8 cellular contexts compared by ENCODE assay signal in the genomic region with DNA sequence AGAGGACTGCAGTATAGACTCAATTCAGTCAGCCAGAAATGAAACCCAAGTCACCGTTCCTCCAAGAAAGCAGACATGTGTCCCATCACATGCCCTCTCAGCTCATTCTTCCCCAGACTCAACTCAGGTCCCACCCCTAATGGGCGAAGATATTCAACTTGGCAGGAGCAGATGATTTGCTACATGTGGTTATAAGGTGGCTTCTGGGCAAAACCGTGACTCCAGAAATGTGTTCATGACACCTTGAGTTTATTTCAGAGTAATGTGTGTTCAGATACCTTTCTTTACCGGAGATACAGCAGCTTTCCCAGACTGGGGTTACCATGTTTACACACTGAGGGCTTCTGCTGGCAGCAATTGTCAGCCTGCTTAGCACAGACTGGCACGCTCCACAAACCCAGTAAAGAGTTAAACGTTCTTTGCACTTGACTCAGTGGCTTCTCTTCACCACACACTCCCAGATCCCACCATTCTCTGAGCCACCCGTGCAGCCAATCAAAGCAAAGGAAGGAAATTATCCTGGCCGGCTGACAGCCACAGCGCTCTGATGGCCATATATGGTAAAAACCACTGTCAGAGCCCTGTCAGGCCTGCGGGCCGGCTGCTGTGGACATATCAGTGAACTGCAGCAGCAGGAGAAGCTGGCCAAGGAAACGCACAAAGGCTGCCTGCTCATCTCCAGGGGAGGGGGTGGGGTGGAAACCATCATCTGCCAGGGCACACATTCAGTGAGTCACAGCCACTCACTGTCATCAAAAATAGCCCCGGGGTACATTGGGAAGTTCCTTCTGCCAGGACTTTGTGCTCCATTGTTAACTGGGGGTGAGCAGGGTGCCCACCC. TPM values are rescaled to one million over a fixed set of nuclear protein-coding genes. Genes with fewer than 3 reads are reported as not detected.
DNase-seq lines count a peak whose midpoint lies in the region; ATAC-seq and TF ChIP-seq lines count a peak whose summit lies in the region.

No MANE protein-coding gene starts in this region.

- peak overlapping the region; percentile 77; the same call in 1 of the 2 replicates for H3K9ac ChIP-seq in KMS-11

- no peaks in the 10 kb centered on the region for H3K27me3 ChIP-seq in KMS-11 (ENCODE audit: insufficient read depth, low read depth)
- H3K27me3 ChIP-seq in Peyer's patch = no peaks in the 10 kb centered on the region
- no peaks in the 10 kb centered on the region for H3K27me3 ChIP-seq in naive thymus-derived CD4-positive, alpha-beta T cell (ENCODE audit: control insufficient read depth in 2 of 2, insufficient read depth in 2 of 2, low read length in 2 of 2)

- H3K4me3 Mint-ChIP-seq in activated T-helper 1 cell treated with anti-CD3 and anti-CD28 coated beads, Interleukin-12 subunit alpha, Interleukin-12 subunit beta, Interleukin-2, Interleukin-4 antibody, amounts not matched to agents 30 ng/mL and 10 ng/mL and 1 ng/mL, durations not matched to agents 14 hours and 24 hours and 36 hours = peak overlapping the region; percentile 74
- peak overlapping the region; percentile 58 to 77 (median 70) for H3K4me3 Mint-ChIP-seq in naive thymus-derived CD4-positive, alpha-beta T cell
- H3K4me3 Mint-ChIP-seq in stimulated activated naive B cell treated with anti-CD40 and anti-IgM and Interleukin-4, amounts not matched to agents 10 μg/mL and 1 μg/mL and 100 μg/mL, for 72 hours = peak overlapping the region; percentile 77

- peak; percentile 69 for ATAC-seq in GM21619 (IDR thresholded peaks at IDR 0.05; ENCODE audit: unreplicated experiment)
- peak; percentile 87 for ATAC-seq in naive thymus-derived CD4-positive, alpha-beta T cell
- ATAC-seq in stimulated activated naive B cell treated with anti-CD40 and anti-IgM and Interleukin-4, amounts not matched to agents 10 μg/mL and 1 μg/mL and 100 μg/mL, for 72 hours (replicated peaks) = peak; percentile 89 to 93

- H3K4me3 ChIP-seq in KMS-11 (IDR thresholded peaks at IDR 0.05; ENCODE audit: insufficient read depth, low read depth, low read length) (no peak overlapping the region), Peyer's patch (peak overlapping the region; percentile 18 to 31 (median 21))
- peak overlapping the region; percentile 43 for H3K4me3 ChIP-seq in naive thymus-derived CD4-positive, alpha-beta T cell (ENCODE audit: low read length)

- peak overlapping the region; percentile 81 for H3K4me2 ChIP-seq in KMS-11

- no peaks in the 10 kb centered on the region for H4K20me1 ChIP-seq in KMS-11 (ENCODE audit: insufficient read depth)

- peaks cover 11% of the 10 kb centered on the region for H3K36me3 Mint-ChIP-seq in activated T-helper 1 cell treated with anti-CD3 and anti-CD28 coated beads, Interleukin-12 subunit alpha, Interleukin-12 subunit beta, Interleukin-2, Interleukin-4 antibody, amounts not matched to agents 30 ng/mL and 10 ng/mL and 1 ng/mL, durations not matched to agents 14 hours and 24 hours and 36 hours (ENCODE audit: low read depth)
- H3K36me3 Mint-ChIP-seq in naive thymus-derived CD4-positive, alpha-beta T cell = peaks cover 0 to 9% (median 0%) of the 10 kb centered on the region in 5 donors
- peaks cover 17 to 29% of the 10 kb centered on the region in 2 donors for H3K36me3 Mint-ChIP-seq in stimulated activated naive B cell treated with anti-CD40 and anti-IgM and Interleukin-4, amounts not matched to agents 10 μg/mL and 1 μg/mL and 100 μg/mL, for 72 hours

- POLR2A ChIA-PET in naive thymus-derived CD4-positive, alpha-beta T cell (lab: Charles Lee) = interaction anchor here (1.2 kb wide), 1 partner anchor 111 kb away, joined by 3 read pairs; no protein-coding TSS in a partner anchor

- H3K9me3 Mint-ChIP-seq in activated T-helper 1 cell treated with anti-CD3 and anti-CD28 coated beads, Interleukin-12 subunit alpha, Interleukin-12 subunit beta, Interleukin-2, Interleukin-4 antibody, amounts not matched to agents 30 ng/mL and 10 ng/mL and 1 ng/mL, durations not matched to agents 14 hours and 24 hours and 36 hours = no peaks in the 10 kb centered on the region
- no peaks in the 10 kb centered on the region for H3K9me3 Mint-ChIP-seq in naive thymus-derived CD4-positive, alpha-beta T cell
- peaks cover 2 to 3% of the 10 kb centered on the region in 2 donors for H3K9me3 Mint-ChIP-seq in stimulated activated naive B cell treated with anti-CD40 and anti-IgM and Interleukin-4, amounts not matched to agents 10 μg/mL and 1 μg/mL and 100 μg/mL, for 72 hours

- TF ChIP-seq POLR2A in Peyer's patch (IDR thresholded peaks at IDR 0.05) = peak in 1 of 2 donors; percentile 27

- DNase-seq in DMS53 treated with DMSO at 0.1 percent for 48 hours (lab: John Stamatoyannopoulos, UW; ENCODE audit: unreplicated experiment) (peak; percentile 98), Peyer's patch (peak; percentile 79 to 92 (median 84)), fibroblast of gingiva (ENCODE audit: low read depth) (peak; percentile 99)
- peak; percentile 50 for DNase-seq in activated T-helper 1 cell treated with anti-CD3 and anti-CD28 coated beads, Interleukin-12 subunit alpha, Interleukin-12 subunit beta, Interleukin-2, Interleukin-4 antibody, amounts not matched to agents 30 ng/mL and 10 ng/mL and 1 ng/mL, durations not matched to agents 14 hours and 24 hours and 36 hours (ENCODE audit: low spot score)
- DNase-seq in naive thymus-derived CD4-positive, alpha-beta T cell = peak in 8 of 9 donors; percentile 5 to 57 (median 20)
- peak; percentile 69 for DNase-seq in stimulated activated naive B cell treated with anti-CD40 and anti-IgM and Interleukin-4, amounts not matched to agents 10 μg/mL and 1 μg/mL and 100 μg/mL, for 72 hours

- CTCF ChIA-PET in naive thymus-derived CD4-positive, alpha-beta T cell (lab: Charles Lee) = interaction anchor here (0.5 to 2.0 kb wide), 3 partner anchors 24 to 118 kb away, joined by 3 to 8 read pairs (median 3); no protein-coding TSS in a partner anchor

- H3K27me3 Mint-ChIP-seq in activated T-helper 1 cell treated with anti-CD3 and anti-CD28 coated beads, Interleukin-12 subunit alpha, Interleukin-12 subunit beta, Interleukin-2, Interleukin-4 antibody, amounts not matched to agents 30 ng/mL and 10 ng/mL and 1 ng/mL, durations not matched to agents 14 hours and 24 hours and 36 hours (ENCODE audit: insufficient read depth) = no peaks in the 10 kb centered on the region
- no peaks in the 10 kb centered on the region for H3K27me3 Mint-ChIP-seq in naive thymus-derived CD4-positive, alpha-beta T cell
- H3K27me3 Mint-ChIP-seq in stimulated activated naive B cell treated with anti-CD40 and anti-IgM and Interleukin-4, amounts not matched to agents 10 μg/mL and 1 μg/mL and 100 μg/mL, for 72 hours = no peaks in the 10 kb centered on the region

- H3K27ac ChIP-seq in KMS-11 (peak overlapping the region; percentile 96), Peyer's patch (peak overlapping the region; percentile 76 to 88 (median 81))
- H3K27ac ChIP-seq in naive thymus-derived CD4-positive, alpha-beta T cell (ENCODE audit: low read depth, low read length) = no peak overlapping the region

- no peaks in the 10 kb centered on the region for H3K9me3 ChIP-seq in Peyer's patch
- H3K9me3 ChIP-seq in naive thymus-derived CD4-positive, alpha-beta T cell (ENCODE audit: control insufficient read depth in 2 of 3, low read length in 3 of 3) = no peaks in the 10 kb centered on the region

- H3K4me1 ChIP-seq in KMS-11 (ENCODE audit: low read depth, poor library complexity, severe bottlenecking) = peaks cover 91% of the 10 kb centered on the region
- H3K4me1 ChIP-seq in Peyer's patch = peaks cover 5 to 42% (median 10%) of the 10 kb centered on the region in 4 donors
- H3K4me1 ChIP-seq in naive thymus-derived CD4-positive, alpha-beta T cell (ENCODE audit: control insufficient read depth in 2 of 2, insufficient read depth in 2 of 2, low read length in 2 of 2) = peaks cover 28 to 32% of the 10 kb centered on the region in 2 donors

- intact Hi-C loops in activated T-helper 1 cell treated with anti-CD3 and anti-CD28 coated beads, Interleukin-12 subunit alpha, Interleukin-12 subunit beta, Interleukin-2, Interleukin-4 antibody, amounts not matched to agents 30 ng/mL and 10 ng/mL and 1 ng/mL, durations not matched to agents 14 hours and 24 hours and 36 hours (cut with micrococcal nuclease) = loop anchor here (1.0 to 5.0 kb wide), 5 partner anchors 27 to 167 kb away; no protein-coding TSS in a partner anchor
- intact Hi-C loops in naive thymus-derived CD4-positive, alpha-beta T cell (cut with micrococcal nuclease) = loop anchor here (1.0 to 2.0 kb wide), 7 partner anchors 12 to 129 kb away; a partner anchor contains a TSS

- TF ChIP-seq CTCF in KMS-11 (conservative IDR thresholded peaks at IDR 0.05; ENCODE audit: low read depth, low read length) (no peak), Peyer's patch (IDR thresholded peaks at IDR 0.05) (peak in 5 of 6 experiments; percentile 4 to 66 (median 63))

- H2AFZ ChIP-seq in KMS-11 (ENCODE audit: low read depth) = no peak overlapping the region

- H3K79me2 ChIP-seq in KMS-11 (ENCODE audit: insufficient read depth, low read depth) = peaks cover 80% of the 10 kb centered on the region

- peaks cover 64% of the 10 kb centered on the region for H3K4me1 Mint-ChIP-seq in activated T-helper 1 cell treated with anti-CD3 and anti-CD28 coated beads, Interleukin-12 subunit alpha, Interleukin-12 subunit beta, Interleukin-2, Interleukin-4 antibody, amounts not matched to agents 30 ng/mL and 10 ng/mL and 1 ng/mL, durations not matched to agents 14 hours and 24 hours and 36 hours (ENCODE audit: low read depth)
- H3K4me1 Mint-ChIP-seq in naive thymus-derived CD4-positive, alpha-beta T cell = peaks cover 42 to 65% (median 63%) of the 10 kb centered on the region in 7 donors
- peaks cover 46 to 49% of the 10 kb centered on the region in 2 donors for H3K4me1 Mint-ChIP-seq in stimulated activated naive B cell treated with anti-CD40 and anti-IgM and Interleukin-4, amounts not matched to agents 10 μg/mL and 1 μg/mL and 100 μg/mL, for 72 hours

- H3K27ac Mint-ChIP-seq in activated T-helper 1 cell treated with anti-CD3 and anti-CD28 coated beads, Interleukin-12 subunit alpha, Interleukin-12 subunit beta, Interleukin-2, Interleukin-4 antibody, amounts not matched to agents 30 ng/mL and 10 ng/mL and 1 ng/mL, durations not matched to agents 14 hours and 24 hours and 36 hours = peak overlapping the region; percentile 95
- peak overlapping the region in 7 of 9 donors; percentile 1 to 86 (median 53) for H3K27ac Mint-ChIP-seq in naive thymus-derived CD4-positive, alpha-beta T cell
- peak overlapping the region; percentile 96 for H3K27ac Mint-ChIP-seq in stimulated activated naive B cell treated with anti-CD40 and anti-IgM and Interleukin-4, amounts not matched to agents 10 μg/mL and 1 μg/mL and 100 μg/mL, for 72 hours

- no peaks in the 10 kb centered on the region for H3K36me3 ChIP-seq in KMS-11 (ENCODE audit: insufficient read depth)
- H3K36me3 ChIP-seq in Peyer's patch = no peaks in the 10 kb centered on the region
- no peaks in the 10 kb centered on the region for H3K36me3 ChIP-seq in naive thymus-derived CD4-positive, alpha-beta T cell (ENCODE audit: control insufficient read depth in 2 of 3, insufficient read depth in 3 of 3, low read length in 3 of 3)

RNA-seq across cellular contexts. Expression of a gene that starts 39.9 kb away (rescaled TPM):
- 100 to 1,000 TPM in 1 of 4 donors, 10 to 100 TPM in 3; 76.3 to 144 (median 87.4) TPM for total RNA-seq in Peyer's patch
- total RNA-seq in activated T-helper 1 cell treated with anti-CD3 and anti-CD28 coated beads, Interleukin-12 subunit alpha, Interleukin-12 subunit beta, Interleukin-2, Interleukin-4 antibody, amounts not matched to agents 30 ng/mL and 10 ng/mL and 1 ng/mL, durations not matched to agents 14 hours and 24 hours and 36 hours = 46.1 and 49.7 TPM in 2 replicates
- total RNA-seq in naive thymus-derived CD4-positive, alpha-beta T cell = 10 to 100 TPM in 3 of 5 experiments, 1 to 10 TPM in 2; 7.6 to 71.8 (median 15.7) TPM
- polyA plus RNA-seq in naive thymus-derived CD4-positive, alpha-beta T cell = 1 to 10 TPM; 2.5 to 4.0 TPM

RNA-seq across cellular contexts. Expression of a gene that starts 57.7 kb away (rescaled TPM):
- 1 to 10 TPM; 2.4 to 9.4 (median 5.9) TPM for total RNA-seq in Peyer's patch
- total RNA-seq in activated T-helper 1 cell treated with anti-CD3 and anti-CD28 coated beads, Interleukin-12 subunit alpha, Interleukin-12 subunit beta, Interleukin-2, Interleukin-4 antibody, amounts not matched to agents 30 ng/mL and 10 ng/mL and 1 ng/mL, durations not matched to agents 14 hours and 24 hours and 36 hours = 51.9 and 53.5 TPM in 2 replicates
- total RNA-seq in naive thymus-derived CD4-positive, alpha-beta T cell = 100 to 1,000 TPM in 4 of 5 experiments, 10 to 100 TPM in 1; 54.3 to 217 (median 154) TPM
- 100 to 1,000 TPM; 530 to 831 TPM for polyA plus RNA-seq in naive thymus-derived CD4-positive, alpha-beta T cell

Comparison
In these comparisons a context has a peak if more than half of its experiments do, and no peak if none do; other contexts are left out.
1. DNase-seq: peak in every context shown above with its lines; median percentile 99 in fibroblast of gingiva; 98 in DMS53 treated with DMSO at 0.1 percent for 48 hours; 84 in Peyer's patch; 69 in stimulated activated naive B cell treated with anti-CD40 and anti-IgM and Interleukin-4, amounts not matched to agents 10 μg/mL and 1 μg/mL and 100 μg/mL, for 72 hours; 50 in activated T-helper 1 cell treated with anti-CD3 and anti-CD28 coated beads, Interleukin-12 subunit alpha, Interleukin-12 subunit beta, Interleukin-2, Interleukin-4 antibody, amounts not matched to agents 30 ng/mL and 10 ng/mL and 1 ng/mL, durations not matched to agents 14 hours and 24 hours and 36 hours; 20 in naive thymus-derived CD4-positive, alpha-beta T cell.